In genomic region chr11:64724863-64725535, GRCh38 we compare ENCODE assay signal across 13 cellular contexts. TPM values are rescaled to one million over a fixed set of nuclear protein-coding genes. Genes with fewer than 3 reads are reported as not detected.
DNase-seq lines count a peak whose midpoint lies in the region; TF ChIP-seq lines count a peak whose summit lies in the region.
"Had no signal": no experiment of that assay in that cellular context is flagged by ENCODE, and none has a peak within 500 bp of the region (broad histone marks: within the 10 kb centered on the region; RNA-seq: fewer than 3 reads in every experiment).

No MANE protein-coding gene starts in this region.

- H3K9me3 Mint-ChIP-seq in endodermal cell (no peaks in the 10 kb centered on the region), nephron (no peaks in the 10 kb centered on the region), HFFc6 (no peaks in the 10 kb centered on the region), progenitor cell of endocrine pancreas (ENCODE audit: low read depth) (no peaks in the 10 kb centered on the region)
- H3K9me3 Mint-ChIP-seq: activated B cell treated with CpG ODN at 0.5 μM for 24 hours had no signal

- H3K4me1 Mint-ChIP-seq in endodermal cell (peaks cover 7% of the 10 kb centered on the region), nephron (peaks cover 22% of the 10 kb centered on the region), HFFc6 (ENCODE audit: low read depth) (no peaks in the 10 kb centered on the region), progenitor cell of endocrine pancreas (ENCODE audit: low read depth) (no peaks in the 10 kb centered on the region)

- 75 to 83% methylated on average over 2 to 7 of the region's 7 CpGs for WGBS in endodermal cell (ENCODE audit: insufficient coverage in 1 of 2, insufficient read length in 1 of 2), 2 experiments

- no peak overlapping the region for H3K4me3 ChIP-seq in BLaER1
- no peak overlapping the region for H3K4me3 ChIP-seq in HEK293 (ENCODE audit: low read depth, low read length)
- no peak overlapping the region for H3K4me3 ChIP-seq in endodermal cell (ENCODE audit: low read length)
- H3K4me3 ChIP-seq: gastrocnemius medialis had no signal

- H3K9me3 ChIP-seq in BLaER1 (no peaks in the 10 kb centered on the region), HEK293 (ENCODE audit: control insufficient read depth, insufficient read depth, low read depth, low read length) (no peaks in the 10 kb centered on the region), endodermal cell (ENCODE audit: control insufficient read depth, low read length) (no peaks in the 10 kb centered on the region)
- H3K9me3 ChIP-seq: gastrocnemius medialis had no signal

- peaks cover 38% of the 10 kb centered on the region for H3K36me3 ChIP-seq in BLaER1
- H3K36me3 ChIP-seq in HEK293 (ENCODE audit: control insufficient read depth in 2 of 2, insufficient read depth in 1 of 2, low read length in 2 of 2), result no peaks in the 10 kb centered on the region
- no peaks in the 10 kb centered on the region for H3K36me3 ChIP-seq in endodermal cell (ENCODE audit: control insufficient read depth, insufficient read depth, low read length)
- H3K36me3 ChIP-seq: gastrocnemius medialis had no signal

- TF ChIP-seq CTCF in HEK293 (tag by site-specific recombination; IDR thresholded peaks at IDR 0.05) (no peak), endodermal cell (conservative IDR thresholded peaks at IDR 0.05) (no peak), nephron (IDR thresholded peaks at IDR 0.05; ENCODE audit: unreplicated experiment in 3 of 3) (no peak), HFFc6 (IDR thresholded peaks at IDR 0.05) (no peak), progenitor cell of endocrine pancreas (IDR thresholded peaks at IDR 0.05; ENCODE audit: unreplicated experiment) (no peak)

- H3K36me3 Mint-ChIP-seq in endodermal cell (ENCODE audit: low read depth) (no peaks in the 10 kb centered on the region), nephron (ENCODE audit: low read depth) (no peaks in the 10 kb centered on the region), HFFc6 (ENCODE audit: low read depth) (no peaks in the 10 kb centered on the region), progenitor cell of endocrine pancreas (ENCODE audit: insufficient read depth) (no peaks in the 10 kb centered on the region)

- peaks cover 40% of the 10 kb centered on the region for H3K27me3 Mint-ChIP-seq in endodermal cell (ENCODE audit: insufficient read depth)
- peaks cover 41% of the 10 kb centered on the region for H3K27me3 Mint-ChIP-seq in nephron (ENCODE audit: low read depth)
- H3K27me3 Mint-ChIP-seq in HFFc6 (ENCODE audit: insufficient read depth), result peaks cover 53% of the 10 kb centered on the region
- H3K27me3 Mint-ChIP-seq in progenitor cell of endocrine pancreas, result peaks cover 68% of the 10 kb centered on the region

- H3K27ac Mint-ChIP-seq in endodermal cell, result no peak overlapping the region
- H3K27ac Mint-ChIP-seq in nephron, result peak overlapping the region; percentile 35 to 68 (median 46)
- H3K27ac Mint-ChIP-seq in HFFc6, result no peak overlapping the region
- H3K27ac Mint-ChIP-seq in progenitor cell of endocrine pancreas, result no peak overlapping the region

- H3K4me2 ChIP-seq in BLaER1, result peak overlapping the region; percentile 99

- H3K4me3 Mint-ChIP-seq in endodermal cell (no peak overlapping the region), nephron (peak overlapping the region; percentile 38 to 48 (median 40)), HFFc6 (no peak overlapping the region), progenitor cell of endocrine pancreas (ENCODE audit: low read depth) (no peak overlapping the region)

- CTCF ChIA-PET in HEK293 (lab: Yijun Ruan, JAX), result interaction anchor here (1.0 to 1.1 kb wide), 3 partner anchors 16 to 235 kb away, joined by 4 to 7 read pairs (median 5); no protein-coding TSS in a partner anchor

- H3K9ac ChIP-seq in BLaER1 (no peak overlapping the region), endodermal cell (ENCODE audit: extremely low read depth, low read length, poor library complexity, severe bottlenecking) (no peak overlapping the region)

- H3K27me3 ChIP-seq in BLaER1 (peaks cover 27% of the 10 kb centered on the region), endodermal cell (ENCODE audit: control insufficient read depth, insufficient read depth, low read length, poor library complexity, severe bottlenecking) (peaks cover 32% of the 10 kb centered on the region)

- H4K20me1 ChIP-seq in BLaER1, result peaks cover 10% of the 10 kb centered on the region; the same call in 1 of the 2 replicates

- DNase-seq in endodermal cell, result peak; percentile 39
- DNase-seq in HFFc6, result no peak
- no peak for DNase-seq in NCI-H345 treated with DMSO at 0.1 percent for 48 hours (lab: John Stamatoyannopoulos, UW; ENCODE audit: unreplicated experiment)
- no peak for DNase-seq in progenitor cell of endocrine pancreas (ENCODE audit: low spot score, unreplicated experiment)
- no peak for DNase-seq in T-helper 9 cell
- DNase-seq: activated B cell treated with CpG ODN at 0.5 μM for 24 hours, gastrocnemius medialis, Kasumi-1, NCI-H446 treated with DMSO at 0.1 percent for 48 hours, PC-3 had no signal

- POLR2A ChIA-PET in HEK293 (lab: Yijun Ruan, JAX), result no interaction called here

- H3K4me1 ChIP-seq in BLaER1 (peaks cover 37% of the 10 kb centered on the region), HEK293 (ENCODE audit: control insufficient read depth, insufficient read depth, low read length) (no peaks in the 10 kb centered on the region), endodermal cell (ENCODE audit: control insufficient read depth, insufficient read depth, low read length) (no peaks in the 10 kb centered on the region)

- H3K27ac ChIP-seq in BLaER1 (no peak overlapping the region), HEK293 (ENCODE audit: extremely low read depth, low read depth, low read length) (no peak overlapping the region), endodermal cell (ENCODE audit: low read depth, low read length) (peak overlapping the region; percentile 79)
- H3K27ac ChIP-seq: gastrocnemius medialis had no signal

TF ChIP-seq in HEK293, 187 proteins besides CTCF, POLR2A, EP300 and RAD21:
- TF ChIP-seq, protein P1, sequence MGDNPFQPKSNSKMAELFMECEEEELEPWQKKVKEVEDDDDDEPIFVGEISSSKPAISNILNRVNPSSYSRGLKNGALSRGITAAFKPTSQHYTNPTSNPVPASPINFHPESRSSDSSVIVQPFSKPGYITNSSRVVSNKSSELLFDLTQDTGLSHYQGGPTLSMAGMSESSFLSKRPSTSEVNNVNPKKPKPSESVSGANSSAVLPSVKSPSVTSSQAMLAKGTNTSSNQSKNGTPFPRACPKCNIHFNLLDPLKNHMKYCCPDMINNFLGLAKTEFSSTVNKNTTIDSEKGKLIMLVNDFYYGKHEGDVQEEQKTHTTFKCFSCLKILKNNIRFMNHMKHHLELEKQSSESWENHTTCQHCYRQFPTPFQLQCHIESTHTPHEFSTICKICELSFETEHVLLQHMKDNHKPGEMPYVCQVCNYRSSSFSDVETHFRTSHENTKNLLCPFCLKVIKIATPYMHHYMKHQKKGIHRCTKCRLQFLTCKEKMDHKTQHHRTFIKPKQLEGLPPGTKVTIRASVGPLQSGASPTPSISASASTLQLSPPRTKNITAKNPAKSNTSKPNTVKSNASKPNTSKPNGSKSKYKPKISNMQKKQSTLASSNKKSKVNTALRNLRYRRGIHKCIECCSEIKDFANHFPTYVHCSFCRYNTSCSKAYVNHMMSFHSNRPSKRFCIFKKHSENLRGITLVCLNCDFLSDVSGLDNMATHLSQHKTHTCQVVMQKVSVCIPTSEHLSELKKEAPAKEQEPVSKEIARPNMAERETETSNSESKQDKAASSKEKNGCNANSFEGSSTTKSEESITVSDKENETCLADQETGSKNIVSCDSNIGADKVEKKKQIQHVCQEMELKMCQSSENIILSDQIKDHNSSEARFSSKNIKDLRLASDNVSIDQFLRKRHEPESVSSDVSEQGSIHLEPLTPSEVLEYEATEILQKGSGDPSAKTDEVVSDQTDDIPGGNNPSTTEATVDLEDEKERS (tag by site-specific recombination; IDR thresholded peaks at IDR 0.05), result no peak
- TF ChIP-seq ZBTB17 (tag by site-specific recombination; IDR thresholded peaks at IDR 0.05), result peak; percentile 48; the same call in 1 of the 2 replicates

RNA-seq across cellular contexts. Expression of gene NRXN2, which starts 2.0 kb away (rescaled TPM):
- 1 to 10 TPM in 1 of 2 donors, under 1 TPM in 1; 1.00 to 1.5 TPM for total RNA-seq in endodermal cell
- polyA plus RNA-seq in endodermal cell (2013, experiment 1 of 2), result 26.7 TPM
- polyA plus RNA-seq in endodermal cell (2013, experiment 2 of 2), result 29.3 TPM
- total RNA-seq in HFFc6 (2021; fragmentation: NEBNext Ultra II Directional; extraction: Animal tissue kit (Norgen Biotek cat#: 25700)), result under 1 TPM in 5 of 6 experiments, not detected in 1; 0.14 to 0.51 (median 0.31) TPM
- total RNA-seq in progenitor cell of endocrine pancreas, result 0.17 and 0.60 TPM in 2 replicates
- total RNA-seq: PC-3 had no signal

RNA-seq across cellular contexts. Expression of gene RASGRP2, which starts 18.9 kb away (rescaled TPM):
- total RNA-seq in endodermal cell, result 1 to 10 TPM in 1 of 2 donors, under 1 TPM in 1; 0.86 to 1.9 TPM
- polyA plus RNA-seq in endodermal cell (2013, experiment 1 of 2), result 5.0 TPM
- polyA plus RNA-seq in endodermal cell (2013, experiment 2 of 2), result 3.8 TPM
- under 1 TPM in 4 of 6 experiments, not detected in 2; 0.43 to 0.68 (median 0.48) TPM for total RNA-seq in HFFc6 (2021; fragmentation: NEBNext Ultra II Directional; extraction: Animal tissue kit (Norgen Biotek cat#: 25700))
- total RNA-seq in progenitor cell of endocrine pancreas, result 0.53 and 0.73 TPM in 2 replicates
- total RNA-seq: PC-3 had no signal

RNA-seq across cellular contexts. Expression of gene PYGM, which starts 34.8 kb away (rescaled TPM):
- total RNA-seq in endodermal cell (1 to 10 TPM; 1.1 to 1.2 TPM), progenitor cell of endocrine pancreas (1.4 and 1.6 TPM in 2 replicates)
- 2.0 TPM for polyA plus RNA-seq in endodermal cell (2013, experiment 1 of 2)
- 1.3 TPM for polyA plus RNA-seq in endodermal cell (2013, experiment 2 of 2)
- total RNA-seq in HFFc6 (2021; fragmentation: NEBNext Ultra II Directional; extraction: Animal tissue kit (Norgen Biotek cat#: 25700)), result under 1 TPM in 4 of 6 experiments, not detected in 2; 0.11 to 0.21 (median 0.13) TPM

RNA-seq across cellular contexts. Expression of gene SF1, which starts 53.3 kb away (rescaled TPM):
- total RNA-seq in endodermal cell (100 to 1,000 TPM; 331 to 399 TPM), progenitor cell of endocrine pancreas (500 and 503 TPM in 2 replicates)
- polyA plus RNA-seq in endodermal cell (2013, experiment 1 of 2), result 250 TPM
- polyA plus RNA-seq in endodermal cell (2013, experiment 2 of 2), result 216 TPM
- total RNA-seq in HFFc6 (2021; fragmentation: NEBNext Ultra II Directional; extraction: Animal tissue kit (Norgen Biotek cat#: 25700)), result 100 to 1,000 TPM; 195 to 244 (median 208) TPM

Comparison
In these comparisons a context has a peak if more than half of its experiments do, and no peak if none do; other contexts are left out.
1. H3K27ac Mint-ChIP-seq: peak in nephron (3 of 3); none in endodermal cell (single experiment), HFFc6 (single experiment) and progenitor cell of endocrine pancreas (single experiment).
2. H3K4me3 Mint-ChIP-seq: peak in nephron (3 of 3); none in endodermal cell (single experiment), HFFc6 (single experiment) and progenitor cell of endocrine pancreas (single experiment).